11 cellular contexts compared by ENCODE assay signal in the genomic region with DNA sequence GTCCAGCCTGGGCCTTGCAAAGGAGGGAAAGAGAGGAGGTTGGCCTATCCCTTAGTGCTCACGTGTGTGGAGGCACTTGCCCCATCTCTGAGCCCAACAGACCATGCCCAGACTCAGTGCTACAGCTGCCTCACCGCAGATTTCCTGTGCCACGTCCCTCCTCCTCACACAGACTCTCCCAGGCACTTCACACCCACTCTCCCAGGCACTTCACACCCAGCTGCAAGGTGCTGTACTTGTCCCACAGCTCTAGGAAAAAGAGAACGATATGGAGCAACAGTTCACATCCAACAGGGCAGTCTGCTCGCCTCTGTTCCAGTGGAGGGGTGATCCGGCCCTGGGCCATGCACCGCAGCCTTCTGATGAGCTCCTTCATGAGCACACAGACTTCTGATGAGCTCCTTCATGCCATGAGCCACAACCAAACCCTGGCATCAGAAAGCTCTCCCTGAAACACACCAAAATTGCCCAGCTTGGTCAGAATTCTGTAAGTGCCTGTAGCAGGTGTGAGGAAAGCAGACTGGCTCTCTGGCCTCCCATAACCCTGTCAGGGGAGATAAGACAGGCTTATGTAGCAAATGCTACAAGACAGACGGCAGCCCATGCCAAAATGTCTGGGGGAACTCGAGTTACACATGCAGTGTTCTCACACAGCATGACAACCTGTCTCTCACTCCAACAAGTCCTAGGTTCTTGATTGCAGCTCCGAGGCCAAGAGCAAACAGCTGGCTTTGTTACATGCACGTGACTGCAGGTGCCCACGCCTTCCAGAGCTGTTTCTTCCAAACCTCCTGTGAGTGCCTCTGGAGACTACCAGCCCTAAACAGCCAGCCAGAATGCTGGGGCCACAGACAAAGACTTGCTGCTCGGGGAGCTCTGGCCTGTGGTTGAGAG.
DNase-seq lines count a peak whose midpoint lies in the region; ATAC-seq and TF ChIP-seq lines count a peak whose summit lies in the region.
"Had no signal": no experiment of that assay in that cellular context is flagged by ENCODE, and none has a peak within 500 bp of the region (broad histone marks: within the 10 kb centered on the region; RNA-seq: fewer than 3 reads in every experiment).

No MANE protein-coding gene starts in this region.

- ATAC-seq in GM19468 (IDR thresholded peaks at IDR 0.05; ENCODE audit: extremely low read depth, unreplicated experiment) (peak; percentile 70), GM19328 (IDR thresholded peaks at IDR 0.05; ENCODE audit: unreplicated experiment) (no peak), HG02970 (IDR thresholded peaks at IDR 0.05; ENCODE audit: low FRiP score, unreplicated experiment) (no peak), SK-N-SH treated with all-trans-retinoic acid at 6 μM for 48 hours (no peak)

- H3F3A ChIP-seq in Loucy (ENCODE audit: low read depth) = no peaks in the 10 kb centered on the region

- H3K4me3 ChIP-seq in Loucy (ENCODE audit: low read length, poor library complexity, severe bottlenecking) (peak overlapping the region; percentile 27), coronary artery (no peak overlapping the region)
- H3K4me3 ChIP-seq: skin epidermis had no signal

- H4K20me1 ChIP-seq in Loucy (ENCODE audit: insufficient read depth, low read length, poor library complexity, severe bottlenecking) = no peaks in the 10 kb centered on the region

- no peaks in the 10 kb centered on the region for H3K27me3 ChIP-seq in Loucy (ENCODE audit: insufficient read depth, low read length, poor library complexity, severe bottlenecking)

- TF ChIP-seq CTCF in Loucy (conservative IDR thresholded peaks at IDR 0.05; ENCODE audit: low read length) = no peak
- no peak for TF ChIP-seq CTCF in coronary artery (IDR thresholded peaks at IDR 0.05)

- H3K27ac ChIP-seq in coronary artery = no peak overlapping the region
- H3K27ac ChIP-seq: skin epidermis had no signal

- no peaks in the 10 kb centered on the region for H3K79me2 ChIP-seq in Loucy (ENCODE audit: insufficient read depth, low read length)

- H3K9me2 ChIP-seq in Loucy (replicated peaks; ENCODE audit: low read depth, low read length) = no peaks in the 10 kb centered on the region

- H2AFZ ChIP-seq in Loucy (ENCODE audit: low read length) = 0 out of 2 replicates have a peak overlapping the region, but pooled peaks have one; percentile 29

- H3K9me3 ChIP-seq in Loucy (ENCODE audit: insufficient read depth, low read depth, low read length) = no peaks in the 10 kb centered on the region

- H3K36me3 ChIP-seq in Loucy (ENCODE audit: insufficient read depth, low read length) = no peaks in the 10 kb centered on the region

- H3K9ac ChIP-seq in Loucy (ENCODE audit: low read depth, low read length, poor library complexity, severe bottlenecking) = peak overlapping the region; percentile 57

- H3K4me2 ChIP-seq in Loucy (ENCODE audit: low read depth, low read length, poor library complexity, severe bottlenecking) = peak overlapping the region; percentile 60

- DNase-seq in DMS 273 treated with DMSO at 0.1 percent for 48 hours (lab: John Stamatoyannopoulos, UW) = peak; percentile 59
- DNase-seq in coronary artery (ENCODE audit: low spot score) = peak; percentile 50
- no peak for DNase-seq in SHP77 treated with DMSO at 0.1 percent for 48 hours (lab: John Stamatoyannopoulos, UW)
- DNase-seq: activated CD4-positive, CD25-positive, alpha-beta regulatory T cell treated with anti-CD3 and anti-CD28 coated beads, Interleukin-2, amount 50 U/mL, for 72 hours; activated naive CD8-positive, alpha-beta T cell treated with anti-CD3 and anti-CD28 coated beads, Interleukin-2, amount 50 U/mL, for 24 hours had no signal

- H3K4me1 ChIP-seq in Loucy (ENCODE audit: insufficient read depth, low read length, poor library complexity, severe bottlenecking) = peaks cover 55% of the 10 kb centered on the region

TF ChIP-seq in SK-N-SH treated with all-trans-retinoic acid at 6 μM for 48 hours, 23 proteins besides CTCF, POLR2A, EP300 and RAD21:
- TF ChIP-seq BACH2 (CRISPR knock-in tag; IDR thresholded peaks at IDR 0.05; ENCODE audit: borderline replicate concordance) (no peak), CSDC2 (CRISPR knock-in tag; IDR thresholded peaks at IDR 0.05) (no peak), ZFP30 (CRISPR knock-in tag; IDR thresholded peaks at IDR 0.05) (no peak), CREB5 (CRISPR knock-in tag; IDR thresholded peaks at IDR 0.05; ENCODE audit: low read depth) (no peak), ZC3H10 (CRISPR knock-in tag; IDR thresholded peaks at IDR 0.05) (no peak), POU6F1 (CRISPR knock-in tag; IDR thresholded peaks at IDR 0.05; ENCODE audit: borderline replicate concordance, low read depth) (no peak), ZNF8 (CRISPR knock-in tag; IDR thresholded peaks at IDR 0.05) (no peak), ISL1 (CRISPR knock-in tag; IDR thresholded peaks at IDR 0.05) (no peak), RARB (CRISPR knock-in tag; IDR thresholded peaks at IDR 0.05) (no peak), SNAI2 (CRISPR knock-in tag; IDR thresholded peaks at IDR 0.05) (no peak), GLIS3 (CRISPR knock-in tag; IDR thresholded peaks at IDR 0.05) (no peak), TOX (CRISPR knock-in tag; IDR thresholded peaks at IDR 0.05; ENCODE audit: borderline replicate concordance) (no peak)
- TF ChIP-seq, protein P1, sequence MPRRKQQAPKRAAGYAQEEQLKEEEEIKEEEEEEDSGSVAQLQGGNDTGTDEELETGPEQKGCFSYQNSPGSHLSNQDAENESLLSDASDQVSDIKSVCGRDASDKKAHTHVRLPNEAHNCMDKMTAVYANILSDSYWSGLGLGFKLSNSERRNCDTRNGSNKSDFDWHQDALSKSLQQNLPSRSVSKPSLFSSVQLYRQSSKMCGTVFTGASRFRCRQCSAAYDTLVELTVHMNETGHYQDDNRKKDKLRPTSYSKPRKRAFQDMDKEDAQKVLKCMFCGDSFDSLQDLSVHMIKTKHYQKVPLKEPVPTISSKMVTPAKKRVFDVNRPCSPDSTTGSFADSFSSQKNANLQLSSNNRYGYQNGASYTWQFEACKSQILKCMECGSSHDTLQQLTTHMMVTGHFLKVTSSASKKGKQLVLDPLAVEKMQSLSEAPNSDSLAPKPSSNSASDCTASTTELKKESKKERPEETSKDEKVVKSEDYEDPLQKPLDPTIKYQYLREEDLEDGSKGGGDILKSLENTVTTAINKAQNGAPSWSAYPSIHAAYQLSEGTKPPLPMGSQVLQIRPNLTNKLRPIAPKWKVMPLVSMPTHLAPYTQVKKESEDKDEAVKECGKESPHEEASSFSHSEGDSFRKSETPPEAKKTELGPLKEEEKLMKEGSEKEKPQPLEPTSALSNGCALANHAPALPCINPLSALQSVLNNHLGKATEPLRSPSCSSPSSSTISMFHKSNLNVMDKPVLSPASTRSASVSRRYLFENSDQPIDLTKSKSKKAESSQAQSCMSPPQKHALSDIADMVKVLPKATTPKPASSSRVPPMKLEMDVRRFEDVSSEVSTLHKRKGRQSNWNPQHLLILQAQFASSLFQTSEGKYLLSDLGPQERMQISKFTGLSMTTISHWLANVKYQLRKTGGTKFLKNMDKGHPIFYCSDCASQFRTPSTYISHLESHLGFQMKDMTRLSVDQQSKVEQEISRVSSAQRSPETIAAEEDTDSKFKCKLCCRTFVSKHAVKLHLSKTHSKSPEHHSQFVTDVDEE (CRISPR knock-in tag; IDR thresholded peaks at IDR 0.05) = no peak
TF ChIP-seq in SK-N-SH treated with all-trans-retinoic acid at 6 μM for 48 hours: peak in this region for 0.
